Comparison of ENCODE assay signal across 14 cellular contexts in genomic region chr3:129560269-129560787, GRCh38. TPM values are rescaled to one million over a fixed set of nuclear protein-coding genes. Genes with fewer than 3 reads are reported as not detected.
A peak's percentile ranks its signal among the peaks of the same experiment; 100 is the strongest.
DNase-seq lines count a peak whose midpoint lies in the region; ATAC-seq and TF ChIP-seq lines count a peak whose summit lies in the region.
"Had no signal": no experiment of that assay in that cellular context is flagged by ENCODE, and none has a peak within 500 bp of the region (broad histone marks: within the 10 kb centered on the region; RNA-seq: fewer than 3 reads in every experiment).

No MANE protein-coding gene starts in this region.

- H3K9me3 ChIP-seq in esophagus muscularis mucosa (no peaks in the 10 kb centered on the region), endodermal cell (ENCODE audit: control insufficient read depth, low read length) (no peaks in the 10 kb centered on the region)

- peak overlapping the region; percentile 27 for H3K27ac Mint-ChIP-seq in neural crest cell (ENCODE audit: unreplicated experiment)
- H3K27ac Mint-ChIP-seq in endodermal cell: no peak overlapping the region
- H3K27ac Mint-ChIP-seq: CD8-positive, alpha-beta T cell had no signal

- 42% methylated on average over 6 of the region's 16 CpGs for WGBS in esophagus muscularis mucosa
- 76 to 85% methylated on average over 6 to 16 of the region's 16 CpGs for WGBS in endodermal cell (ENCODE audit: insufficient coverage in 1 of 2, insufficient read length in 1 of 2), 2 experiments

- DNase-seq in A172 (ENCODE audit: low spot score): peak; percentile 89
- peak; percentile 70 for DNase-seq in LHCN-M2 (ENCODE audit: low read depth)
- DNase-seq in esophagus muscularis mucosa (ENCODE audit: extremely low spot score): no peak
- DNase-seq in neural crest cell (ENCODE audit: low read depth, low spot score): no peak
- DNase-seq in GM19238 (ENCODE audit: insufficient read length, low spot score): no peak
- DNase-seq in endodermal cell: no peak
- DNase-seq in SKM-1 (lab: John Stamatoyannopoulos, UW; ENCODE audit: unreplicated experiment): no peak
- DNase-seq: activated CD4-positive, alpha-beta T cell treated with anti-CD3 and anti-CD28 coated beads for 4 hours; NCI-H748 treated with DMSO at 0.1 percent for 48 hours; stimulated activated CD8-positive, alpha-beta memory T cell treated with anti-CD3 and anti-CD28 coated beads, Interleukin-4, amount 100 ng/mL, for 48 hours had no signal

- H3K9me3 Mint-ChIP-seq in neural crest cell: no peaks in the 10 kb centered on the region
- no peaks in the 10 kb centered on the region for H3K9me3 Mint-ChIP-seq in endodermal cell
- H3K9me3 Mint-ChIP-seq: CD8-positive, alpha-beta T cell had no signal

- peaks cover 27% of the 10 kb centered on the region for H3K4me1 Mint-ChIP-seq in neural crest cell
- H3K4me1 Mint-ChIP-seq in endodermal cell: peaks cover 6% of the 10 kb centered on the region

- no peak for ATAC-seq in GM19452 (IDR thresholded peaks at IDR 0.05; ENCODE audit: unreplicated experiment)
- ATAC-seq: CD8-positive, alpha-beta T cell had no signal

- H3K9ac ChIP-seq in endodermal cell (ENCODE audit: extremely low read depth, low read length, poor library complexity, severe bottlenecking): no peak overlapping the region

- H3K36me3 Mint-ChIP-seq in neural crest cell (ENCODE audit: low read depth): no peaks in the 10 kb centered on the region
- H3K36me3 Mint-ChIP-seq in endodermal cell (ENCODE audit: low read depth): peaks cover 37% of the 10 kb centered on the region

- H3K4me1 ChIP-seq in esophagus muscularis mucosa (peaks cover 70 to 89% (median 79%) of the 10 kb centered on the region in 4 donors), endodermal cell (ENCODE audit: control insufficient read depth, insufficient read depth, low read length) (no peaks in the 10 kb centered on the region)

- H3K4me3 Mint-ChIP-seq in neural crest cell: peak overlapping the region; percentile 0
- no peak overlapping the region for H3K4me3 Mint-ChIP-seq in endodermal cell
- H3K4me3 Mint-ChIP-seq: CD8-positive, alpha-beta T cell had no signal

- H3K27ac ChIP-seq in esophagus muscularis mucosa (replicated peaks in 1 of 4) (peak overlapping the region; percentile 74 to 86 (median 80)), endodermal cell (ENCODE audit: low read depth, low read length) (no peak overlapping the region)

- no peaks in the 10 kb centered on the region for H3K27me3 Mint-ChIP-seq in neural crest cell (ENCODE audit: low read depth)
- no peaks in the 10 kb centered on the region for H3K27me3 Mint-ChIP-seq in endodermal cell (ENCODE audit: insufficient read depth)

- H3K36me3 ChIP-seq in esophagus muscularis mucosa (peaks cover 10 to 93% (median 76%) of the 10 kb centered on the region in 4 donors), endodermal cell (ENCODE audit: control insufficient read depth, insufficient read depth, low read length) (no peaks in the 10 kb centered on the region)

- TF ChIP-seq POLR2A in esophagus muscularis mucosa (IDR thresholded peaks at IDR 0.05; ENCODE audit: low read depth): no peak

- no peak for TF ChIP-seq EP300 in esophagus muscularis mucosa (IDR thresholded peaks at IDR 0.05)

- H3K27me3 ChIP-seq in esophagus muscularis mucosa (no peaks in the 10 kb centered on the region), endodermal cell (ENCODE audit: control insufficient read depth, insufficient read depth, low read length, poor library complexity, severe bottlenecking) (no peaks in the 10 kb centered on the region)

- TF ChIP-seq CTCF in esophagus muscularis mucosa (IDR thresholded peaks at IDR 0.05): no peak
- TF ChIP-seq CTCF in neural crest cell (conservative IDR thresholded peaks at IDR 0.05): no peak
- TF ChIP-seq CTCF in endodermal cell (conservative IDR thresholded peaks at IDR 0.05): no peak

- intact Hi-C loops in esophagus muscularis mucosa (cut with DNase I): no loop called here

- H3K4me3 ChIP-seq in esophagus muscularis mucosa (peak overlapping the region in 2 of 4 donors; percentile 8 to 21), endodermal cell (ENCODE audit: low read length) (no peak overlapping the region)

RNA-seq across cellular contexts. Expression of gene H1-8, which starts 17.4 kb away (rescaled TPM):
- total RNA-seq in A172 (2014; rRNA removed; shearing (Covaris generic)): not detected in 2 replicates
- total RNA-seq in LHCN-M2 (2014; rRNA removed) (not detected in 2 replicates), esophagus muscularis mucosa (not detected), neural crest cell (not detected in 2 replicates), endodermal cell (not detected)
- polyA plus RNA-seq in LHCN-M2 (2012): not detected
- not detected for polyA plus RNA-seq in endodermal cell (2013, experiment 1 of 2)
- not detected for polyA plus RNA-seq in endodermal cell (2013, experiment 2 of 2)
- total RNA-seq: bronchial epithelial cell; CD8-positive, alpha-beta T cell; mucosa of gallbladder had no signal

RNA-seq across cellular contexts. Expression of gene RHO, which starts 31.9 kb away (rescaled TPM):
- total RNA-seq in A172 (2014; rRNA removed; shearing (Covaris generic)): not detected in 2 replicates
- total RNA-seq in LHCN-M2 (2014; rRNA removed) (not detected in 2 replicates), esophagus muscularis mucosa (not detected), neural crest cell (not detected in 2 replicates), endodermal cell (under 1 TPM; 0.22 to 0.26 TPM)
- not detected for polyA plus RNA-seq in LHCN-M2 (2012)
- polyA plus RNA-seq in endodermal cell (2013, experiment 1 of 2): not detected
- polyA plus RNA-seq in endodermal cell (2013, experiment 2 of 2): not detected
- total RNA-seq: bronchial epithelial cell; CD8-positive, alpha-beta T cell; mucosa of gallbladder had no signal

RNA-seq across cellular contexts. Expression of gene PLXND1, which starts 46.1 kb away (rescaled TPM):
- total RNA-seq in A172 (2014; rRNA removed; shearing (Covaris generic)): 210 and 219 TPM in 2 replicates
- total RNA-seq in LHCN-M2 (2014; rRNA removed) (51.3 and 63.2 TPM in 2 replicates), esophagus muscularis mucosa (10 to 100 TPM; 50.5 to 89.9 (median 76.6) TPM), neural crest cell (39.4 and 44.3 TPM in 2 replicates), endodermal cell (10 to 100 TPM; 73.1 to 83.2 TPM)
- polyA plus RNA-seq in LHCN-M2 (2012): 73.0 TPM
- 58.8 TPM for polyA plus RNA-seq in endodermal cell (2013, experiment 1 of 2)
- 68.1 TPM for polyA plus RNA-seq in endodermal cell (2013, experiment 2 of 2)

Comparison
In these comparisons a context has a peak if more than half of its experiments do, and no peak if none do; other contexts are left out.
1. DNase-seq: peak in A172 (single experiment) and LHCN-M2 (single experiment); none in esophagus muscularis mucosa (single experiment), neural crest cell (single experiment), GM19238 (single experiment), endodermal cell (single experiment) and SKM-1 (single experiment).